In the genomic region with DNA sequence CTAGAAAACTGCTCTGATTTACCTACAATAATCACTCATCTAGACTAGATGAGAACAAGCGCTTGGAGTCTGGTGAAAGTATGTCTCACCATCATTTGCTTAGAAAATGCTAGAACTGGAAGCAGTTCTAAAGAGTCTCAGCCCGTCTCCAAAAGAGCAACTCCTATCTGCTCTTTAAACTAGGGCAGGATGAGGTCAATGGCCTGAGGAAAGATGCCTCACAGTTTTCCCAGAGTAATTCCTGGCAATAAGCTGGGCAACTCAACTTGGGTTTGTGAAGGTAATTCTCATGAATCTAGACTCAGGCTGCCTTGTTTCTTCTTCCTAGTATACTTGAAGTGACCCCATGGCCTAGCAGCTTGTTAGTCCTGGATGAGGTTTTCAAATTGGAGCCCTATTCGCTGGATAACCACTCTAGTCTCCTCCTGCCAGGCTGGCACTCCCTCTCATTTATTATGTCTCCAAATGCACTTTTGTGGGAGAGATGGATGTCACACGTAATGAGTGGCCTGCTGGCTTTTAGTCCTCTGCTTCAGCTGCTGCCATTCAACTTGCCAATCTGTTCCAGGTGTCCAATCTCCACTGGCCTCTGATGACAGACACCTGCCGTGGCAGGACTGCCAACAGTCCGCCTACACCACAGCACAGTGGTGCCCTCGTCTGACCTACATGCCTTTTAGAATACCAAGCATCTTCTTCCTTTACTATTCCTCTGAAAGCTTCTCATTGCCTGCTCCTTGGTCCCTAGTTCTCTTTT, we compare ENCODE assay signal across 1 cellular context.
TF ChIP-seq lines count a peak whose summit lies in the region.

No MANE protein-coding gene starts in this region.

TF ChIP-seq in GM23338, 12 proteins besides CTCF, POLR2A, EP300 and RAD21 (continued from another document):
- TF ChIP-seq, protein P1, sequence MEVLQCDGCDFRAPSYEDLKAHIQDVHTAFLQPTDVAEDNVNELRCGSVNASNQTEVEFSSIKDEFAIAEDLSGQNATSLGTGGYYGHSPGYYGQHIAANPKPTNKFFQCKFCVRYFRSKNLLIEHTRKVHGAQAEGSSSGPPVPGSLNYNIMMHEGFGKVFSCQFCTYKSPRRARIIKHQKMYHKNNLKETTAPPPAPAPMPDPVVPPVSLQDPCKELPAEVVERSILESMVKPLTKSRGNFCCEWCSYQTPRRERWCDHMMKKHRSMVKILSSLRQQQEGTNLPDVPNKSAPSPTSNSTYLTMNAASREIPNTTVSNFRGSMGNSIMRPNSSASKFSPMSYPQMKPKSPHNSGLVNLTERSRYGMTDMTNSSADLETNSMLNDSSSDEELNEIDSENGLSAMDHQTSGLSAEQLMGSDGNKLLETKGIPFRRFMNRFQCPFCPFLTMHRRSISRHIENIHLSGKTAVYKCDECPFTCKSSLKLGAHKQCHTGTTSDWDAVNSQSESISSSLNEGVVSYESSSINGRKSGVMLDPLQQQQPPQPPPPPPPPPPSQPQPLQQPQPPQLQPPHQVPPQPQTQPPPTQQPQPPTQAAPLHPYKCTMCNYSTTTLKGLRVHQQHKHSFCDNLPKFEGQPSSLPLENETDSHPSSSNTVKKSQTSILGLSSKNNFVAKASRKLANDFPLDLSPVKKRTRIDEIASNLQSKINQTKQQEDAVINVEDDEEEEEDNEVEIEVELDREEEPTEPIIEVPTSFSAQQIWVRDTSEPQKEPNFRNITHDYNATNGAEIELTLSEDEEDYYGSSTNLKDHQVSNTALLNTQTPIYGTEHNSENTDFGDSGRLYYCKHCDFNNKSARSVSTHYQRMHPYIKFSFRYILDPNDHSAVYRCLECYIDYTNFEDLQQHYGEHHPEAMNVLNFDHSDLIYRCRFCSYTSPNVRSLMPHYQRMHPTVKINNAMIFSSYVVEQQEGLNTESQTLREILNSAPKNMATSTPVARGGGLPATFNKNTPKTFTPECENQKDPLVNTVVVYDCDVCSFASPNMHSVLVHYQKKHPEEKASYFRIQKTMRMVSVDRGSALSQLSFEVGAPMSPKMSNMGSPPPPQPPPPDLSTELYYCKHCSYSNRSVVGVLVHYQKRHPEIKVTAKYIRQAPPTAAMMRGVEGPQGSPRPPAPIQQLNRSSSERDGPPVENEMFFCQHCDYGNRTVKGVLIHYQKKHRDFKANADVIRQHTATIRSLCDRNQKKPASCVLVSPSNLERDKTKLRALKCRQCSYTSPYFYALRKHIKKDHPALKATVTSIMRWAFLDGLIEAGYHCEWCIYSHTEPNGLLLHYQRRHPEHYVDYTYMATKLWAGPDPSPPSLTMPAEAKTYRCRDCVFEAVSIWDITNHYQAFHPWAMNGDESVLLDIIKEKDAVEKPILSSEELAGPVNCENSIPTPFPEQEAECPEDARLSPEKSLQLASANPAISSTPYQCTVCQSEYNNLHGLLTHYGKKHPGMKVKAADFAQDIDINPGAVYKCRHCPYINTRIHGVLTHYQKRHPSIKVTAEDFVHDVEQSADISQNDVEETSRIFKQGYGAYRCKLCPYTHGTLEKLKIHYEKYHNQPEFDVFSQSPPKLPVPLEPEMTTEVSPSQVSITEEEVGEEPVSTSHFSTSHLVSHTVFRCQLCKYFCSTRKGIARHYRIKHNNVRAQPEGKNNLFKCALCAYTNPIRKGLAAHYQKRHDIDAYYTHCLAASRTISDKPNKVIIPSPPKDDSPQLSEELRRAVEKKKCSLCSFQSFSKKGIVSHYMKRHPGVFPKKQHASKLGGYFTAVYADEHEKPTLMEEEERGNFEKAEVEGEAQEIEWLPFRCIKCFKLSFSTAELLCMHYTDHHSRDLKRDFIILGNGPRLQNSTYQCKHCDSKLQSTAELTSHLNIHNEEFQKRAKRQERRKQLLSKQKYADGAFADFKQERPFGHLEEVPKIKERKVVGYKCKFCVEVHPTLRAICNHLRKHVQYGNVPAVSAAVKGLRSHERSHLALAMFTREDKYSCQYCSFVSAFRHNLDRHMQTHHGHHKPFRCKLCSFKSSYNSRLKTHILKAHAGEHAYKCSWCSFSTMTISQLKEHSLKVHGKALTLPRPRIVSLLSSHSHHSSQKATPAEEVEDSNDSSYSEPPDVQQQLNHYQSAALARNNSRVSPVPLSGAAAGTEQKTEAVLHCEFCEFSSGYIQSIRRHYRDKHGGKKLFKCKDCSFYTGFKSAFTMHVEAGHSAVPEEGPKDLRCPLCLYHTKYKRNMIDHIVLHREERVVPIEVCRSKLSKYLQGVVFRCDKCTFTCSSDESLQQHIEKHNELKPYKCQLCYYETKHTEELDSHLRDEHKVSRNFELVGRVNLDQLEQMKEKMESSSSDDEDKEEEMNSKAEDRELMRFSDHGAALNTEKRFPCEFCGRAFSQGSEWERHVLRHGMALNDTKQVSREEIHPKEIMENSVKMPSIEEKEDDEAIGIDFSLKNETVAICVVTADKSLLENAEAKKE (CRISPR knock-in tag; IDR thresholded peaks at IDR 0.05): no peak
- TF ChIP-seq, protein P2, sequence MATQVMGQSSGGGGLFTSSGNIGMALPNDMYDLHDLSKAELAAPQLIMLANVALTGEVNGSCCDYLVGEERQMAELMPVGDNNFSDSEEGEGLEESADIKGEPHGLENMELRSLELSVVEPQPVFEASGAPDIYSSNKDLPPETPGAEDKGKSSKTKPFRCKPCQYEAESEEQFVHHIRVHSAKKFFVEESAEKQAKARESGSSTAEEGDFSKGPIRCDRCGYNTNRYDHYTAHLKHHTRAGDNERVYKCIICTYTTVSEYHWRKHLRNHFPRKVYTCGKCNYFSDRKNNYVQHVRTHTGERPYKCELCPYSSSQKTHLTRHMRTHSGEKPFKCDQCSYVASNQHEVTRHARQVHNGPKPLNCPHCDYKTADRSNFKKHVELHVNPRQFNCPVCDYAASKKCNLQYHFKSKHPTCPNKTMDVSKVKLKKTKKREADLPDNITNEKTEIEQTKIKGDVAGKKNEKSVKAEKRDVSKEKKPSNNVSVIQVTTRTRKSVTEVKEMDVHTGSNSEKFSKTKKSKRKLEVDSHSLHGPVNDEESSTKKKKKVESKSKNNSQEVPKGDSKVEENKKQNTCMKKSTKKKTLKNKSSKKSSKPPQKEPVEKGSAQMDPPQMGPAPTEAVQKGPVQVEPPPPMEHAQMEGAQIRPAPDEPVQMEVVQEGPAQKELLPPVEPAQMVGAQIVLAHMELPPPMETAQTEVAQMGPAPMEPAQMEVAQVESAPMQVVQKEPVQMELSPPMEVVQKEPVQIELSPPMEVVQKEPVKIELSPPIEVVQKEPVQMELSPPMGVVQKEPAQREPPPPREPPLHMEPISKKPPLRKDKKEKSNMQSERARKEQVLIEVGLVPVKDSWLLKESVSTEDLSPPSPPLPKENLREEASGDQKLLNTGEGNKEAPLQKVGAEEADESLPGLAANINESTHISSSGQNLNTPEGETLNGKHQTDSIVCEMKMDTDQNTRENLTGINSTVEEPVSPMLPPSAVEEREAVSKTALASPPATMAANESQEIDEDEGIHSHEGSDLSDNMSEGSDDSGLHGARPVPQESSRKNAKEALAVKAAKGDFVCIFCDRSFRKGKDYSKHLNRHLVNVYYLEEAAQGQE (IDR thresholded peaks at IDR 0.05; ENCODE audit: unreplicated experiment): no peak
- no peak for TF ChIP-seq EZH2 (IDR thresholded peaks at IDR 0.05; ENCODE audit: low read depth, unreplicated experiment)
- TF ChIP-seq ZNF331 (CRISPR knock-in tag; IDR thresholded peaks at IDR 0.05; ENCODE audit: low read depth): no peak
- TF ChIP-seq STAT1 (IDR thresholded peaks at IDR 0.05; ENCODE audit: unreplicated experiment): no peak
- no peak for TF ChIP-seq CREB1 (CRISPR knock-in tag; IDR thresholded peaks at IDR 0.05; ENCODE audit: low read depth)
